In the genomic region with DNA sequence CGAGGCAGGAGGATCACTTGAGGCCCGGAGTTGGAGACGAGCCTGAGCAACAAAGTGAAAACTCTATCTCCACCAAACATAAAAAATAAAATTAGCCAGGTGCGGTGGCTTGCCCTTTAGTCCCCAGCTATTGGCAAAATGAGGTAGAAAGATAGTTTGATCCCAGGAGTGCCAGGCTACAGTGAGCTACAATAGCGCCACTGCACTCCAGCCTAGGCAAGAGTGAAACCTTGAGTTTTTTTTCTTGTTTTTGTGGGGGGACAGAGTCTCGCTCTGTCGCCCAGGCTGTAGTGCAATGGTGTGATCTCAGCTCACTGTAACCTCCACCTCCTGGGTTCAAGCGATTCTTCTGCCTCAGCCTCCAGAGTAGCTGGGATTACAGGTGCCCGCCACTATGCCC, we compare ENCODE assay signal across 2 cellular contexts.
TF ChIP-seq lines count a peak whose summit lies in the region.

No MANE protein-coding gene starts in this region.

TF ChIP-seq in HEK293, 187 proteins besides CTCF, POLR2A, EP300 and RAD21:
- TF ChIP-seq, protein P1, sequence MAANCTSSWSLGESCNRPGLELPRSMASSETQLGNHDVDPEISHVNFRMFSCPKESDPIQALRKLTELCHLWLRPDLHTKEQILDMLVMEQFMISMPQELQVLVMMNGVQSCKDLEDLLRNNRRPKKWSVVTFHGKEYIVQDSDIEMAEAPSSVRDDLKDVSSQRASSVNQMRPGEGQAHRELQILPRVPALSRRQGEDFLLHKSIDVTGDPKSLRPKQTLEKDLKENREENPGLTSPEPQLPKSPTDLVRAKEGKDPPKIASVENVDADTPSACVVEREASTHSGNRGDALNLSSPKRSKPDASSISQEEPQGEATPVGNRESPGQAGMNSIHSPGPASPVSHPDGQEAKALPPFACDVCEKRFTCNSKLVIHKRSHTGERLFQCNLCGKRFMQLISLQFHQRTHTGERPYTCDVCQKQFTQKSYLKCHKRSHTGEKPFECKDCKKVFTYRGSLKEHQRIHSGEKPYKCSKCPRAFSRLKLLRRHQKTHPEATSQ (tag by site-specific recombination; IDR thresholded peaks at IDR 0.05) = 0 out of 2 replicates have a peak, but pooled peaks have one; percentile 46

TF ChIP-seq in GM12878, 131 proteins besides CTCF, POLR2A, EP300 and RAD21:
- peak; percentile 72; the same call in 1 of the 2 replicates for TF ChIP-seq ZBTB33 (IDR thresholded peaks at IDR 0.05)
